Comparison of ENCODE assay signal across 9 cellular contexts in genomic region chr11:110294509-110294908, GRCh38. TPM values are rescaled to one million over a fixed set of nuclear protein-coding genes. Genes with fewer than 3 reads are reported as not detected.
DNase-seq lines count a peak whose midpoint lies in the region; ATAC-seq lines count a peak whose summit lies in the region.
"Had no signal": no experiment of that assay in that cellular context is flagged by ENCODE, and none has a peak within 500 bp of the region (broad histone marks: within the 10 kb centered on the region; RNA-seq: fewer than 3 reads in every experiment).

No MANE protein-coding gene starts in this region.

- peaks cover 30% of the 10 kb centered on the region for H3K36me3 Mint-ChIP-seq in activated CD4-positive, alpha-beta T cell treated with anti-CD3 and anti-CD28 coated beads, Interleukin-2, amount 10 ng/mL, durations not matched to agents 24 days and 14 days (ENCODE audit: low read depth)
- H3K36me3 Mint-ChIP-seq in activated T-helper 17 cell treated with anti-CD3 and anti-CD28 coated beads, Interleukin-2, amount 50 U/mL, for 72 hours (ENCODE audit: low read depth): peaks cover 58% of the 10 kb centered on the region

- peak overlapping the region; percentile 97 for H3K4me3 Mint-ChIP-seq in activated CD4-positive, alpha-beta T cell treated with anti-CD3 and anti-CD28 coated beads, Interleukin-2, amount 10 ng/mL, durations not matched to agents 24 days and 14 days
- H3K4me3 Mint-ChIP-seq in activated T-helper 17 cell treated with anti-CD3 and anti-CD28 coated beads, Interleukin-2, amount 50 U/mL, for 72 hours: peak overlapping the region; percentile 88

- H3K4me1 Mint-ChIP-seq in activated CD4-positive, alpha-beta T cell treated with anti-CD3 and anti-CD28 coated beads, Interleukin-2, amount 10 ng/mL, durations not matched to agents 24 days and 14 days: peaks cover 45% of the 10 kb centered on the region
- peaks cover 19% of the 10 kb centered on the region for H3K4me1 Mint-ChIP-seq in activated T-helper 17 cell treated with anti-CD3 and anti-CD28 coated beads, Interleukin-2, amount 50 U/mL, for 72 hours

- H3K9me3 Mint-ChIP-seq in activated CD4-positive, alpha-beta T cell treated with anti-CD3 and anti-CD28 coated beads, Interleukin-2, amount 10 ng/mL, durations not matched to agents 24 days and 14 days: no peaks in the 10 kb centered on the region
- no peaks in the 10 kb centered on the region for H3K9me3 Mint-ChIP-seq in activated T-helper 17 cell treated with anti-CD3 and anti-CD28 coated beads, Interleukin-2, amount 50 U/mL, for 72 hours

- peak overlapping the region; percentile 53 for H3K27ac Mint-ChIP-seq in activated CD4-positive, alpha-beta T cell treated with anti-CD3 and anti-CD28 coated beads, Interleukin-2, amount 10 ng/mL, durations not matched to agents 24 days and 14 days
- peak overlapping the region; percentile 90 for H3K27ac Mint-ChIP-seq in activated T-helper 17 cell treated with anti-CD3 and anti-CD28 coated beads, Interleukin-2, amount 50 U/mL, for 72 hours

- peak overlapping the region; percentile 94 for H3K4me3 ChIP-seq in iPS-18a (ENCODE audit: low read length)
- H3K4me3 ChIP-seq in subcutaneous abdominal adipose tissue (ENCODE audit: low read depth in 1 of 5, low read length in 5 of 5): peak overlapping the region in 3 of 5 donors; percentile 82 to 87 (median 83)

- H3K27ac ChIP-seq in iPS-18a (ENCODE audit: low read length): no peak overlapping the region
- peak overlapping the region; percentile 97 for H3K27ac ChIP-seq in subcutaneous abdominal adipose tissue (ENCODE audit: low read depth, low read length)

- H3K27me3 ChIP-seq in iPS-18a (ENCODE audit: control insufficient read depth, insufficient read depth, low read length) (no peaks in the 10 kb centered on the region), subcutaneous abdominal adipose tissue (ENCODE audit: control insufficient read depth in 5 of 5, insufficient read depth in 4 of 5, low read length in 5 of 5) (no peaks in the 10 kb centered on the region)

- no peak for ATAC-seq in activated T-helper 17 cell treated with anti-CD3 and anti-CD28 coated beads, Interleukin-2, amount 50 U/mL, for 72 hours (replicated peaks)

- H3K36me3 ChIP-seq in iPS-18a (ENCODE audit: control insufficient read depth, low read depth, low read length) (no peaks in the 10 kb centered on the region), subcutaneous abdominal adipose tissue (ENCODE audit: control insufficient read depth in 5 of 5, insufficient read depth in 5 of 5, low read length in 5 of 5) (peaks cover 0 to 3% (median 0%) of the 10 kb centered on the region in 5 donors)

- no peak for DNase-seq in activated CD4-positive, alpha-beta T cell treated with anti-CD3 and anti-CD28 coated beads, Interleukin-2, amount 10 ng/mL, durations not matched to agents 24 days and 14 days
- no peak for DNase-seq in activated CD4-positive, alpha-beta T cell treated with anti-CD3 and anti-CD28 coated beads, Interleukin-2, amount 50 U/mL, for 1 hour
- DNase-seq in HuH-7 (ENCODE audit: low spot score) (no peak), SIG-M5 treated with dmso at 0.1 percent for 504 hours (lab: John Stamatoyannopoulos, UW; ENCODE audit: unreplicated experiment) (no peak)
- DNase-seq in activated CD8-positive, alpha-beta memory T cell treated with anti-CD3 and anti-CD28 coated beads for 24 hours: no peak
- DNase-seq: NCI-H446 treated with DMSO at 0.1 percent for 48 hours had no signal

- H3K9ac ChIP-seq in iPS-18a (ENCODE audit: low read length): peak overlapping the region; percentile 83
- peak overlapping the region in 2 of 5 donors; percentile 94 to 97 for H3K9ac ChIP-seq in subcutaneous abdominal adipose tissue (ENCODE audit: low read length in 5 of 5)

- intact Hi-C loops in activated CD4-positive, alpha-beta T cell treated with anti-CD3 and anti-CD28 coated beads, Interleukin-2, amount 10 ng/mL, durations not matched to agents 24 days and 14 days (cut with micrococcal nuclease): no loop called here

- H3K4me1 ChIP-seq in iPS-18a (ENCODE audit: control insufficient read depth, low read depth, low read length) (peaks cover 41% of the 10 kb centered on the region), subcutaneous abdominal adipose tissue (ENCODE audit: control insufficient read depth in 5 of 5, insufficient read depth in 5 of 5, low read length in 5 of 5) (peaks cover 0 to 39% (median 31%) of the 10 kb centered on the region in 5 donors)

- H3K9me3 ChIP-seq in iPS-18a (ENCODE audit: control insufficient read depth, low read depth, low read length) (no peaks in the 10 kb centered on the region), subcutaneous abdominal adipose tissue (ENCODE audit: control insufficient read depth in 5 of 5, low read length in 5 of 5) (no peaks in the 10 kb centered on the region)

- H3K27me3 Mint-ChIP-seq in activated CD4-positive, alpha-beta T cell treated with anti-CD3 and anti-CD28 coated beads, Interleukin-2, amount 10 ng/mL, durations not matched to agents 24 days and 14 days: no peaks in the 10 kb centered on the region
- no peaks in the 10 kb centered on the region for H3K27me3 Mint-ChIP-seq in activated T-helper 17 cell treated with anti-CD3 and anti-CD28 coated beads, Interleukin-2, amount 50 U/mL, for 72 hours

RNA-seq across cellular contexts. Expression of gene RDX, which starts 1.9 kb away (rescaled TPM):
- 87.6 and 88.4 TPM in 2 replicates for total RNA-seq in activated CD4-positive, alpha-beta T cell treated with anti-CD3 and anti-CD28 coated beads, Interleukin-2, amount 10 ng/mL, durations not matched to agents 24 days and 14 days
- 10 to 100 TPM; 83.2 to 95.6 TPM for total RNA-seq in activated T-helper 17 cell treated with anti-CD3 and anti-CD28 coated beads, Interleukin-2, amount 50 U/mL, for 72 hours
